Comparison of ENCODE assay signal across 11 cellular contexts in genomic region chr2:20633794-20634259, GRCh38. TPM values are rescaled to one million over a fixed set of nuclear protein-coding genes. Genes with fewer than 3 reads are reported as not detected.
A peak's percentile ranks its signal among the peaks of the same experiment; 100 is the strongest.
DNase-seq lines count a peak whose midpoint lies in the region; ATAC-seq and TF ChIP-seq lines count a peak whose summit lies in the region.
"Had no signal": no experiment of that assay in that cellular context is flagged by ENCODE, and none has a peak within 500 bp of the region (broad histone marks: within the 10 kb centered on the region; RNA-seq: fewer than 3 reads in every experiment).

No MANE protein-coding gene starts in this region.

- no peak overlapping the region for H2AFZ ChIP-seq in hepatocyte

- H3K27me3 ChIP-seq in hepatocyte (no peaks in the 10 kb centered on the region), spleen (replicated peaks in 1 of 7) (no peaks in the 10 kb centered on the region)

- H3K4me3 ChIP-seq in hepatocyte, result no peak overlapping the region
- H3K4me3 ChIP-seq in spleen, result no peak overlapping the region

- no peak for TF ChIP-seq CTCF in RWPE1 (conservative IDR thresholded peaks at IDR 0.05; ENCODE audit: low read depth)
- no peak for TF ChIP-seq CTCF in hepatocyte (IDR thresholded peaks at IDR 0.05; ENCODE audit: poor library complexity)
- no peak for TF ChIP-seq CTCF in spleen (IDR thresholded peaks at IDR 0.05 in 8 of 11, conservative IDR thresholded peaks at IDR 0.05 in 3 of 11)

- CTCF ChIA-PET in RWPE1 (lab: Yijun Ruan, JAX), result interaction anchor here (0.6 to 1.2 kb wide), 4 partner anchors 16 to 255 kb away, joined by 3 to 4 read pairs (median 3); no protein-coding TSS in a partner anchor

- no peaks in the 10 kb centered on the region for H3K9me3 ChIP-seq in hepatocyte (ENCODE audit: low read depth)
- no peaks in the 10 kb centered on the region for H3K9me3 ChIP-seq in spleen

- H3K9me2 ChIP-seq in hepatocyte (replicated peaks; ENCODE audit: insufficient read depth), result no peaks in the 10 kb centered on the region

- H3K79me2 ChIP-seq in hepatocyte, result no peaks in the 10 kb centered on the region

- no peak for TF ChIP-seq POLR2A in spleen (IDR thresholded peaks at IDR 0.05)
- TF ChIP-seq POLR2A in GM18505 (IDR thresholded peaks at IDR 0.05; ENCODE audit: borderline replicate concordance, extremely low read depth, insufficient read depth, insufficient read length), result no peak

- no peak overlapping the region for H3K4me2 ChIP-seq in hepatocyte

- ATAC-seq in GM19351 (IDR thresholded peaks at IDR 0.05; ENCODE audit: unreplicated experiment) (peak; percentile 76), GM18505 (IDR thresholded peaks at IDR 0.05; ENCODE audit: unreplicated experiment) (no peak)

- DNase-seq in RWPE1 (ENCODE audit: low spot score) (no peak), hepatocyte (ENCODE audit: low spot score) (peak; percentile 41), spleen (no peak), NCI-H2171 treated with DMSO at 0.1 percent for 48 hours (lab: John Stamatoyannopoulos, UW) (no peak), NCI-H82 (lab: John Stamatoyannopoulos, UW) (no peak), CD1c-positive myeloid dendritic cell (ENCODE audit: extremely low spot score) (no peak)
- DNase-seq: activated CD4-positive, alpha-beta memory T cell treated with anti-CD3 and anti-CD28 coated beads, Interleukin-2, amount 10 ng/mL, durations not matched to agents 7 days and 5 days; effector CD4-positive, alpha-beta T cell; stimulated activated naive CD4-positive, alpha-beta T cell treated with Interleukin-2 at 50 U/mL for 16 hours had no signal

- H3K27ac ChIP-seq in RWPE1, result peak overlapping the region; percentile 66
- no peak overlapping the region for H3K27ac ChIP-seq in hepatocyte
- H3K27ac ChIP-seq in spleen, result peak overlapping the region in 5 of 8 donors; percentile 3 to 62 (median 51)

- H3K36me3 ChIP-seq in hepatocyte (replicated peaks; ENCODE audit: insufficient read depth, low read depth), result no peaks in the 10 kb centered on the region
- peaks cover 0 to 98% (median 28%) of the 10 kb centered on the region in 6 donors for H3K36me3 ChIP-seq in spleen

- POLR2A ChIA-PET in RWPE1 (lab: Yijun Ruan, JAX; ENCODE audit: low non-redundant PET), result interaction anchor here (0.6 to 1.4 kb wide), 2 partner anchors 12 to 187 kb away, joined by 3 to 9 read pairs; partner anchors contain the start of gene RHOB

- H3K4me1 ChIP-seq in hepatocyte (ENCODE audit: insufficient read depth) (peaks cover 16% of the 10 kb centered on the region), spleen (peaks cover 9 to 37% (median 26%) of the 10 kb centered on the region in 6 donors)

- H4K20me1 ChIP-seq in hepatocyte (ENCODE audit: insufficient read depth, poor library complexity, severe bottlenecking), result no peaks in the 10 kb centered on the region

- intact Hi-C loops in spleen (cut with DNase I; ENCODE audit: low total_unique reads), result no loop called here

- WGBS in hepatocyte (ENCODE audit: low lambda C conversion rate, missing lambda C conversion rate), result 87% methylated on average over 16 of the region's 16 CpGs
- 60 to 77% (median 65%) methylated on average over 11 to 16 of the region's 16 CpGs for WGBS in spleen, 5 donors

RNA-seq across cellular contexts. Expression of gene HS1BP3, which starts 17.1 kb away (rescaled TPM):
- total RNA-seq in hepatocyte (25.8 and 26.8 TPM in 2 replicates), spleen (10 to 100 TPM; 21.1 to 38.0 (median 31.3) TPM)
- polyA plus RNA-seq in hepatocyte (26.3 and 29.6 TPM in 2 replicates), spleen (10 to 100 TPM in 2 of 3 donors, 1 to 10 TPM in 1; 8.8 to 23.5 (median 13.8) TPM)

RNA-seq across cellular contexts. Expression of gene GDF7, which starts 33.1 kb away (rescaled TPM):
- total RNA-seq in hepatocyte (0.24 and 0.37 TPM in 2 replicates), spleen (1 to 10 TPM in 6 of 7 donors, under 1 TPM in 1; 0.83 to 3.8 (median 2.0) TPM)
- polyA plus RNA-seq in hepatocyte (0.10 and 0.24 TPM in 2 replicates), spleen (1 to 10 TPM in 1 of 3 donors, under 1 TPM in 2; 0.87 to 1.8 (median 0.89) TPM)
- total RNA-seq: activated CD4-positive, alpha-beta memory T cell treated with anti-CD3 and anti-CD28 coated beads, Interleukin-2, amount 10 ng/mL, durations not matched to agents 7 days and 5 days had no signal
